11 cellular contexts compared by ENCODE assay signal in genomic region chr17:4635823-4636375, GRCh38. TPM values are rescaled to one million over a fixed set of nuclear protein-coding genes. Genes with fewer than 3 reads are reported as not detected.
DNase-seq lines count a peak whose midpoint lies in the region; ATAC-seq and TF ChIP-seq lines count a peak whose summit lies in the region.
"Had no signal": no experiment of that assay in that cellular context is flagged by ENCODE, and none has a peak within 500 bp of the region (broad histone marks: within the 10 kb centered on the region; RNA-seq: fewer than 3 reads in every experiment).

No MANE protein-coding gene starts in this region.

- peaks cover 13% of the 10 kb centered on the region for H3K27me3 ChIP-seq in DOHH2 (ENCODE audit: control insufficient read depth, low read length)
- H3K27me3 ChIP-seq in endodermal cell (ENCODE audit: control insufficient read depth, insufficient read depth, low read length, poor library complexity, severe bottlenecking) = peaks cover 52% of the 10 kb centered on the region

- H3K9me3 Mint-ChIP-seq in endodermal cell (no peaks in the 10 kb centered on the region), MCF 10A (ENCODE audit: unreplicated experiment) (no peaks in the 10 kb centered on the region)
- no peaks in the 10 kb centered on the region for H3K9me3 Mint-ChIP-seq in activated T-helper 2 cell treated with anti-CD3 and anti-CD28 coated beads, Interferon-gamma antibody, Interleukin-2, Interleukin-4, amounts not matched to agents 10 μg/mL and 5 μg/mL and 100 μg/mL, durations not matched to agents 14 hours and 24 hours and 36 hours
- H3K9me3 Mint-ChIP-seq in naive thymus-derived CD8-positive, alpha-beta T cell = peaks cover 0 to 4% (median 0%) of the 10 kb centered on the region in 9 donors

- POLR2A ChIA-PET in MCF 10A (lab: Yijun Ruan, JAX) = interaction anchor here (0.7 kb wide), 1 partner anchor 61 kb away, joined by 3 read pairs; no protein-coding TSS in a partner anchor
- POLR2A ChIA-PET in naive thymus-derived CD8-positive, alpha-beta T cell (lab: Charles Lee) = interaction anchor here (1.1 kb wide), 1 partner anchor 19 kb away, joined by 4 read pairs; no protein-coding TSS in a partner anchor

- ATAC-seq in GM19043 (IDR thresholded peaks at IDR 0.05; ENCODE audit: low read depth, unreplicated experiment) = peak; percentile 59
- no peak for ATAC-seq in naive thymus-derived CD8-positive, alpha-beta T cell

- peaks cover 57% of the 10 kb centered on the region for H3K27me3 Mint-ChIP-seq in endodermal cell (ENCODE audit: insufficient read depth)
- peaks cover 63% of the 10 kb centered on the region for H3K27me3 Mint-ChIP-seq in MCF 10A (ENCODE audit: insufficient read depth, unreplicated experiment)
- H3K27me3 Mint-ChIP-seq in activated T-helper 2 cell treated with anti-CD3 and anti-CD28 coated beads, Interferon-gamma antibody, Interleukin-2, Interleukin-4, amounts not matched to agents 10 μg/mL and 5 μg/mL and 100 μg/mL, durations not matched to agents 14 hours and 24 hours and 36 hours (ENCODE audit: low read depth) = peaks cover 52% of the 10 kb centered on the region
- H3K27me3 Mint-ChIP-seq in naive thymus-derived CD8-positive, alpha-beta T cell = peaks cover 34 to 70% (median 50%) of the 10 kb centered on the region in 5 donors

- peaks cover 8% of the 10 kb centered on the region for H3F3A ChIP-seq in DOHH2 (ENCODE audit: control insufficient read depth, insufficient read depth)

- H3K36me3 Mint-ChIP-seq in endodermal cell (ENCODE audit: low read depth) = no peaks in the 10 kb centered on the region
- H3K36me3 Mint-ChIP-seq in MCF 10A (ENCODE audit: insufficient read depth, unreplicated experiment) = no peaks in the 10 kb centered on the region
- no peaks in the 10 kb centered on the region for H3K36me3 Mint-ChIP-seq in activated T-helper 2 cell treated with anti-CD3 and anti-CD28 coated beads, Interferon-gamma antibody, Interleukin-2, Interleukin-4, amounts not matched to agents 10 μg/mL and 5 μg/mL and 100 μg/mL, durations not matched to agents 14 hours and 24 hours and 36 hours (ENCODE audit: low read depth)
- no peaks in the 10 kb centered on the region for H3K36me3 Mint-ChIP-seq in naive thymus-derived CD8-positive, alpha-beta T cell

- H3K9ac ChIP-seq in endodermal cell (ENCODE audit: extremely low read depth, low read length, poor library complexity, severe bottlenecking) = no peak overlapping the region

- no TSS peak for BruUV-seq in MCF 10A (replicated peaks; lab: Mats Ljungman, UMichigan)

- CTCF ChIA-PET in MCF 10A (lab: Yijun Ruan, JAX) = interaction anchor here (1.2 kb wide), 1 partner anchor 69 kb away, joined by 8 read pairs; no protein-coding TSS in a partner anchor

- H3K9me3 ChIP-seq in DOHH2 (ENCODE audit: control insufficient read depth, insufficient read depth, low read length) (no peaks in the 10 kb centered on the region), endodermal cell (ENCODE audit: control insufficient read depth, low read length) (no peaks in the 10 kb centered on the region)
- H3K9me3 ChIP-seq: esophagus squamous epithelium had no signal

- peak overlapping the region; percentile 74 for H3K4me3 ChIP-seq in DOHH2 (ENCODE audit: low read length)
- H3K4me3 ChIP-seq in endodermal cell (ENCODE audit: low read length) = no peak overlapping the region
- H3K4me3 ChIP-seq: esophagus squamous epithelium had no signal

- H3K4me1 ChIP-seq in DOHH2 (ENCODE audit: control insufficient read depth, low read length) (peaks cover 69% of the 10 kb centered on the region), endodermal cell (ENCODE audit: control insufficient read depth, insufficient read depth, low read length) (no peaks in the 10 kb centered on the region)

- H3K4me1 Mint-ChIP-seq in endodermal cell (peaks cover 6% of the 10 kb centered on the region), MCF 10A (ENCODE audit: insufficient read depth, unreplicated experiment) (no peaks in the 10 kb centered on the region)
- H3K4me1 Mint-ChIP-seq in activated T-helper 2 cell treated with anti-CD3 and anti-CD28 coated beads, Interferon-gamma antibody, Interleukin-2, Interleukin-4, amounts not matched to agents 10 μg/mL and 5 μg/mL and 100 μg/mL, durations not matched to agents 14 hours and 24 hours and 36 hours (ENCODE audit: low read depth) = peaks cover 23% of the 10 kb centered on the region
- H3K4me1 Mint-ChIP-seq in naive thymus-derived CD8-positive, alpha-beta T cell = peaks cover 13 to 33% (median 24%) of the 10 kb centered on the region in 4 donors

- TF ChIP-seq CTCF in DOHH2 (IDR thresholded peaks at IDR 0.05; ENCODE audit: low read depth, low read length, poor library complexity, severe bottlenecking) (no peak), endodermal cell (conservative IDR thresholded peaks at IDR 0.05) (no peak), MCF 10A (IDR thresholded peaks at IDR 0.05; ENCODE audit: unreplicated experiment) (no peak)

- H3K27ac ChIP-seq in DOHH2 (ENCODE audit: low read depth, low read length) (peak overlapping the region; percentile 85), endodermal cell (ENCODE audit: low read depth, low read length) (no peak overlapping the region)
- H3K27ac ChIP-seq: esophagus squamous epithelium had no signal

- H4K20me1 ChIP-seq in DOHH2 (ENCODE audit: control insufficient read depth, insufficient read depth, low read depth, low read length) = no peaks in the 10 kb centered on the region

- H3K4me2 ChIP-seq in DOHH2 (ENCODE audit: low read length) = peak overlapping the region; percentile 94

- intact Hi-C loops in MCF 10A (cut with micrococcal nuclease) = no loop called here
- intact Hi-C loops in activated T-helper 2 cell treated with anti-CD3 and anti-CD28 coated beads, Interferon-gamma antibody, Interleukin-2, Interleukin-4, amounts not matched to agents 10 μg/mL and 5 μg/mL and 100 μg/mL, durations not matched to agents 14 hours and 24 hours and 36 hours (cut with micrococcal nuclease) = no loop called here

- H3K4me3 Mint-ChIP-seq in endodermal cell = no peak overlapping the region
- no peak overlapping the region for H3K4me3 Mint-ChIP-seq in MCF 10A (ENCODE audit: unreplicated experiment)
- H3K4me3 Mint-ChIP-seq in activated T-helper 2 cell treated with anti-CD3 and anti-CD28 coated beads, Interferon-gamma antibody, Interleukin-2, Interleukin-4, amounts not matched to agents 10 μg/mL and 5 μg/mL and 100 μg/mL, durations not matched to agents 14 hours and 24 hours and 36 hours (ENCODE audit: low read depth) = no peak overlapping the region
- peak overlapping the region in 2 of 10 donors; percentile 41 to 54 for H3K4me3 Mint-ChIP-seq in naive thymus-derived CD8-positive, alpha-beta T cell

- no peak overlapping the region for H3K27ac Mint-ChIP-seq in endodermal cell
- H3K27ac Mint-ChIP-seq in MCF 10A (ENCODE audit: low read depth, unreplicated experiment) = no peak overlapping the region
- no peak overlapping the region for H3K27ac Mint-ChIP-seq in activated T-helper 2 cell treated with anti-CD3 and anti-CD28 coated beads, Interferon-gamma antibody, Interleukin-2, Interleukin-4, amounts not matched to agents 10 μg/mL and 5 μg/mL and 100 μg/mL, durations not matched to agents 14 hours and 24 hours and 36 hours
- peak overlapping the region in 1 of 10 donors; percentile 29 for H3K27ac Mint-ChIP-seq in naive thymus-derived CD8-positive, alpha-beta T cell

- 39 to 44% methylated on average over 7 to 10 of the region's 10 CpGs for WGBS in endodermal cell (ENCODE audit: insufficient coverage in 1 of 2, insufficient read length in 1 of 2), 2 experiments

- no peaks in the 10 kb centered on the region for H3K36me3 ChIP-seq in DOHH2 (ENCODE audit: control insufficient read depth, low read length)
- H3K36me3 ChIP-seq in endodermal cell (ENCODE audit: control insufficient read depth, insufficient read depth, low read length) = no peaks in the 10 kb centered on the region
- H3K36me3 ChIP-seq: esophagus squamous epithelium had no signal

- no peaks in the 10 kb centered on the region for H3K9me2 ChIP-seq in DOHH2 (replicated peaks; ENCODE audit: control insufficient read depth, low read length)

- DNase-seq in Kasumi-1 (lab: John Stamatoyannopoulos, UW) = peak; percentile 60 to 74
- peak; percentile 75 for DNase-seq in endodermal cell
- no peak for DNase-seq in MCF 10A (ENCODE audit: unreplicated experiment)
- DNase-seq in activated T-helper 2 cell treated with anti-CD3 and anti-CD28 coated beads, Interferon-gamma antibody, Interleukin-2, Interleukin-4, amounts not matched to agents 10 μg/mL and 5 μg/mL and 100 μg/mL, durations not matched to agents 14 hours and 24 hours and 36 hours (ENCODE audit: low spot score) = no peak
- no peak for DNase-seq in naive thymus-derived CD8-positive, alpha-beta T cell
- DNase-seq in NCI-H2227 treated with DMSO at 0.1 percent for 48 hours (lab: John Stamatoyannopoulos, UW) = no peak
- DNase-seq: activated gamma-delta T cell treated with Interleukin-2 at 50 U/mL for 16 hours, esophagus squamous epithelium had no signal

- H3K79me2 ChIP-seq in DOHH2 (ENCODE audit: control insufficient read depth, low read length) = no peaks in the 10 kb centered on the region

RNA-seq across cellular contexts. Expression of gene ALOX15, which starts 5.6 kb away (rescaled TPM):
- not detected for total RNA-seq in endodermal cell
- polyA plus RNA-seq in endodermal cell (2013, experiment 1 of 2) = 0.18 TPM
- not detected for polyA plus RNA-seq in endodermal cell (2013, experiment 2 of 2)
- total RNA-seq in MCF 10A (2022) = not detected in 2 replicates
- not detected in 2 replicates for total RNA-seq in activated T-helper 2 cell treated with anti-CD3 and anti-CD28 coated beads, Interferon-gamma antibody, Interleukin-2, Interleukin-4, amounts not matched to agents 10 μg/mL and 5 μg/mL and 100 μg/mL, durations not matched to agents 14 hours and 24 hours and 36 hours
- under 1 TPM; 0.60 TPM for total RNA-seq in naive thymus-derived CD8-positive, alpha-beta T cell
- polyA plus RNA-seq in naive thymus-derived CD8-positive, alpha-beta T cell = not detected
- total RNA-seq: myocyte had no signal

RNA-seq across cellular contexts. Expression of gene SMTNL2, which starts 51.6 kb away (rescaled TPM):
- total RNA-seq in endodermal cell (under 1 TPM; 0.51 to 0.79 TPM), MCF 10A (2022) (not detected in 2 replicates)
- 2.5 TPM for polyA plus RNA-seq in endodermal cell (2013, experiment 1 of 2)
- 3.0 TPM for polyA plus RNA-seq in endodermal cell (2013, experiment 2 of 2)
- not detected in 2 replicates for total RNA-seq in activated T-helper 2 cell treated with anti-CD3 and anti-CD28 coated beads, Interferon-gamma antibody, Interleukin-2, Interleukin-4, amounts not matched to agents 10 μg/mL and 5 μg/mL and 100 μg/mL, durations not matched to agents 14 hours and 24 hours and 36 hours
- not detected for total RNA-seq in naive thymus-derived CD8-positive, alpha-beta T cell
- polyA plus RNA-seq in naive thymus-derived CD8-positive, alpha-beta T cell = not detected

Comparison
In these comparisons a context has a peak if more than half of its experiments do, and no peak if none do; other contexts are left out.
1. DNase-seq: peak in Kasumi-1 (2 of 2) and endodermal cell (single experiment); none in MCF 10A (single experiment), activated T-helper 2 cell treated with anti-CD3 and anti-CD28 coated beads, Interferon-gamma antibody, Interleukin-2, Interleukin-4, amounts not matched to agents 10 μg/mL and 5 μg/mL and 100 μg/mL, durations not matched to agents 14 hours and 24 hours and 36 hours (single experiment), naive thymus-derived CD8-positive, alpha-beta T cell (0 of 10) and NCI-H2227 treated with DMSO at 0.1 percent for 48 hours (single experiment).